In the genomic region with DNA sequence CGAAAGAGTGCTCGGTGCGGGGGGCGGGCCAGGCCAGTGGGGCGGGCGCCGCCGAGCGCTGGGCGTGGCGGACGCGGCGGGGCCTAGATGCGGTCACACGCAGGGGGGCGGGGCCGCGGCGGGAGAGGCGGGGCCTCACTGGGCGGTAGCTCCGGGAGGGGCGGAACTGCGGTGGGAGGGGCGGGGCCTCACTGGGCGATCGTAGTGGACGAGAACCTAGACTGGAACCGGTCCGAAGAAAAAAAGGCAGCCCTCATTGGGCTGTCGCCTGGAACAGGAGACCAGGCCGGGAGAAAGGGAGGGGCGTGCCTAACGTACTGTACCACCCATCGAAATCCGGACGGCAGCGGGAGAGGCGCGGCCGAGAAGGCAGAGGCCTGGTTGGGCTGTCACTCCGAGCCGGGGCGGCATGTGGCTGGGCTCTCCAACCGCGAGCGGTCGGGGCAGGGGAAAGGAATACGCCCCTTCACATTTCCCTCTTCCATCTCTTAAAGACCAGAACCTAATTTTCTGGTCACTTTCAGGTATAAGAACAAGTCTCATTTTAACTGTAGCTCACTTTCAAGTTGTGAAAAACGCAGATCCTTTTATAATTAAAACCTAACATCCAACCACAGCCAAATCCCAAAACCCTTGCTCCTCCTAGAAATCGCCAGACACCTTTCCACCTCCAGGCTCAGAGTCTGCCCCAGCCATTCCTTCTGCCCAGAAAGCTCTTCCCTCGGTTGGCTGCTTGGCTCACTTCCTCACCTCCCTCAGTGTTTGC, we compare ENCODE assay signal across 8 cellular contexts. TPM values are rescaled to one million over a fixed set of nuclear protein-coding genes. Genes with fewer than 3 reads are reported as not detected.
DNase-seq lines count a peak whose midpoint lies in the region; ATAC-seq, FAIRE-seq and TF ChIP-seq lines count a peak whose summit lies in the region.

TSS of gene ANO10 (minus strand) at position 38 of the 766 bp plus-strand sequence. CDS start 16,159 bp downstream, outside the sequence.

- no peaks in the 10 kb centered on the region for H3K27me3 Mint-ChIP-seq in chondrocyte (ENCODE audit: low read depth)

- peak within 1 kb of the TSS; percentile 77 for H3K27ac ChIP-seq in keratinocyte (ENCODE audit: control insufficient read depth, insufficient read depth, low read length)

- no peaks in the 10 kb centered on the region for H4K20me1 ChIP-seq in keratinocyte (ENCODE audit: control insufficient read depth, extremely low read depth, insufficient read depth, low read length)

- TF ChIP-seq CTCF in chondrocyte (IDR thresholded peaks at IDR 0.05) (no peak), keratinocyte (optimal IDR thresholded peaks at IDR 0.05 in 1 of 3, IDR thresholded peaks at IDR 0.05 in 1 of 3, conservative IDR thresholded peaks at IDR 0.05 in 1 of 3; ENCODE audit: extremely low read depth in 1 of 3, insufficient read depth in 2 of 3, low read length in 3 of 3) (no peak)

- peaks cover 11% of the 10 kb centered on the region for H3K4me1 ChIP-seq in keratinocyte (ENCODE audit: control insufficient read depth, extremely low read depth, insufficient read depth, low read length)

- FAIRE-seq in keratinocyte (lab: Jason Lieb, UNC): peak; percentile 83

- H3K4me1 Mint-ChIP-seq in chondrocyte (ENCODE audit: low read depth): peaks cover 43% of the 10 kb centered on the region

- H3K9me3 ChIP-seq in keratinocyte (ENCODE audit: control insufficient read depth, low read depth, low read length): no peaks in the 10 kb centered on the region

- peak within 1 kb of the TSS; percentile 80 to 93 (median 92) for H3K4me3 ChIP-seq in keratinocyte (ENCODE audit: control insufficient read depth in 2 of 3, extremely low read depth in 1 of 3, insufficient read depth in 2 of 3, low read depth in 1 of 3, low read length in 3 of 3)

- DNase-seq in AML-193 (lab: John Stamatoyannopoulos, UW): peak; percentile 99 to 100
- DNase-seq in NCI-H510A (lab: John Stamatoyannopoulos, UW): peak; percentile 91
- DNase-seq in activated CD4-positive, alpha-beta T cell treated with anti-CD3 and anti-CD28 coated beads for 24 hours (ENCODE audit: low read depth in 2 of 2): peak; percentile 96 to 98
- peak; percentile 100 for DNase-seq in chondrocyte (ENCODE audit: low spot score)
- peak; percentile 91 for DNase-seq in keratinocyte (ENCODE audit: low read depth, low spot score)
- DNase-seq in stimulated activated CD4-positive, alpha-beta T cell treated with anti-CD3 and anti-CD28 coated beads, Interleukin-12 subunit alpha, Interleukin-12 subunit beta, amount 100 ng/mL, for 48 hours (ENCODE audit: low read depth in 2 of 3, low spot score in 1 of 3): peak; percentile 92 to 98 (median 97)

- no peaks in the 10 kb centered on the region for H3K9me3 Mint-ChIP-seq in chondrocyte (ENCODE audit: low read depth)

- H3K27ac Mint-ChIP-seq in chondrocyte (ENCODE audit: unreplicated experiment): peak within 1 kb of the TSS; percentile 95

- H3K9ac ChIP-seq in keratinocyte (ENCODE audit: control insufficient read depth, extremely low read depth, insufficient read depth, low read length): peak within 1 kb of the TSS; percentile 86

- H3K27me3 ChIP-seq in keratinocyte (ENCODE audit: control insufficient read depth, extremely low read depth, insufficient read depth, low read length): no peaks in the 10 kb centered on the region

- H3K9me1 ChIP-seq in keratinocyte (ENCODE audit: control insufficient read depth, extremely low read depth, insufficient read depth, low read length): no peaks in the 10 kb centered on the region

- ATAC-seq in HG03432 (IDR thresholded peaks at IDR 0.05; ENCODE audit: unreplicated experiment): peak; percentile 92

- H3K79me2 ChIP-seq in keratinocyte (ENCODE audit: control insufficient read depth, insufficient read depth, low read length): peaks cover 11% of the 10 kb centered on the region

- H3K36me3 Mint-ChIP-seq in chondrocyte (ENCODE audit: low read depth): no peaks in the 10 kb centered on the region

- peak within 1 kb of the TSS; percentile 85 for H2AFZ ChIP-seq in keratinocyte (ENCODE audit: control insufficient read depth, low read length)

- H3K36me3 ChIP-seq in keratinocyte (ENCODE audit: control insufficient read depth in 2 of 2, extremely low read depth in 1 of 2, insufficient read depth in 2 of 2, low read length in 2 of 2): no peaks in the 10 kb centered on the region

- peak within 1 kb of the TSS; percentile 95 for H3K4me2 ChIP-seq in keratinocyte (ENCODE audit: control insufficient read depth, extremely low read depth, insufficient read depth, low read depth, low read length)

- TF ChIP-seq POLR2A in GM19193 (IDR thresholded peaks at IDR 0.05; ENCODE audit: extremely low read depth, insufficient read depth, insufficient read length): peak; percentile 65

- dilution Hi-C loops in keratinocyte (cut with MboI; ENCODE audit: extremely low pct_ligation_motif_present, low sequenced_read_pairs): no loop called here

- H3K4me3 Mint-ChIP-seq in chondrocyte (ENCODE audit: unreplicated experiment): peak within 1 kb of the TSS; percentile 98

RNA-seq across cellular contexts. Expression of gene ANO10, which starts in this region (rescaled TPM):
- total RNA-seq in chondrocyte: 47.4 to 56.9 TPM (median 55.5 TPM) in 3 replicates
- 32.7 to 48.8 TPM (median 37.0 TPM) in 3 replicates for polyA plus RNA-seq in keratinocyte
- 109 TPM for polyA plus RNA-seq in keratinocyte (2011; ENCODE audit: low read depth)
- 20.1 and 30.9 TPM in 2 replicates for polyA plus RNA-seq in keratinocyte (2011; cell fraction: cytosol; rRNA removed)
- 53.1 and 58.7 TPM in 2 replicates for polyA plus RNA-seq in keratinocyte (2011; cell fraction: nucleus; rRNA removed)
- polyA plus RNA-seq in keratinocyte (2012; ENCODE audit: low replicate concordance): 29.4 and 34.6 TPM in 2 replicates
- 23.7 to 51.6 TPM (median 45.6 TPM) in 3 replicates for polyA minus RNA-seq in keratinocyte
- polyA minus RNA-seq in keratinocyte (2011; cell fraction: cytosol; rRNA and poly(A)+ RNA removed): 24.4 TPM
- 47.3 and 88.8 TPM in 2 replicates for polyA minus RNA-seq in keratinocyte (2011; cell fraction: nucleus; rRNA and poly(A)+ RNA removed)

Comparison
In these comparisons a context has a peak if more than half of its experiments do, and no peak if none do; other contexts are left out.
1. Peak in every context shown above with its lines: DNase-seq, ATAC-seq, H3K4me3 ChIP-seq and H3K27ac ChIP-seq.